ENCODE assay signal across 8 cellular contexts in genomic region chr18:51193621-51194287, GRCh38. TPM values are rescaled to one million over a fixed set of nuclear protein-coding genes. Genes with fewer than 3 reads are reported as not detected.
DNase-seq lines count a peak whose midpoint lies in the region; ATAC-seq and TF ChIP-seq lines count a peak whose summit lies in the region.

No MANE protein-coding gene starts in this region.

- H3K36me3 Mint-ChIP-seq in activated CD8-positive, alpha-beta T cell treated with anti-CD3 and anti-CD28 coated beads, Interleukin-2, amount 10 ng/mL, durations not matched to agents 7 days and 5 days (ENCODE audit: low read depth), result peaks cover 41% of the 10 kb centered on the region
- H3K36me3 Mint-ChIP-seq in glutamatergic neuron (ENCODE audit: unreplicated experiment), result peaks cover 7% of the 10 kb centered on the region

- ATAC-seq in left cardiac atrium (no peak), thoracic aorta (ENCODE audit: insufficient number of reproducible peaks, low FRiP score, low read depth) (no peak), HG02623 (IDR thresholded peaks at IDR 0.05; ENCODE audit: unreplicated experiment) (no peak), GM19455 (IDR thresholded peaks at IDR 0.05; ENCODE audit: unreplicated experiment) (no peak)
- ATAC-seq in activated CD8-positive, alpha-beta T cell treated with anti-CD3 and anti-CD28 coated beads, Interleukin-2, amount 10 ng/mL, durations not matched to agents 7 days and 5 days, result no peak

- peak overlapping the region; percentile 95 for H3K4me3 Mint-ChIP-seq in activated CD8-positive, alpha-beta T cell treated with anti-CD3 and anti-CD28 coated beads, Interleukin-2, amount 10 ng/mL, durations not matched to agents 7 days and 5 days
- H3K4me3 Mint-ChIP-seq in glutamatergic neuron (ENCODE audit: unreplicated experiment), result peak overlapping the region; percentile 91

- CTCF ChIA-PET in activated CD8-positive, alpha-beta T cell treated with anti-CD3 and anti-CD28 coated beads, Interleukin-2, amount 10 ng/mL, durations not matched to agents 7 days and 5 days (lab: Charles Lee), result interaction anchor here (1.6 kb wide), 1 partner anchor 19 kb away, joined by 5 read pairs; no protein-coding TSS in a partner anchor

- no peaks in the 10 kb centered on the region for H3K27me3 Mint-ChIP-seq in activated CD8-positive, alpha-beta T cell treated with anti-CD3 and anti-CD28 coated beads, Interleukin-2, amount 10 ng/mL, durations not matched to agents 7 days and 5 days (ENCODE audit: low read depth)
- H3K27me3 Mint-ChIP-seq in glutamatergic neuron (ENCODE audit: unreplicated experiment), result peaks cover 16% of the 10 kb centered on the region

- H3K4me1 ChIP-seq in cardiac muscle cell (ENCODE audit: low read depth) (peaks cover 46% of the 10 kb centered on the region), thoracic aorta (ENCODE audit: control insufficient read depth in 1 of 2, low read depth in 2 of 2) (peaks cover 33 to 38% of the 10 kb centered on the region in 2 donors)

- no peak for TF ChIP-seq CTCF in cardiac muscle cell (IDR thresholded peaks at IDR 0.05; ENCODE audit: low read depth, low read length)
- TF ChIP-seq CTCF in glutamatergic neuron (IDR thresholded peaks at IDR 0.05; ENCODE audit: partially characterized antibody, unreplicated experiment), result no peak
- no peak for TF ChIP-seq CTCF in thoracic aorta (IDR thresholded peaks at IDR 0.05)

- POLR2A ChIA-PET in activated CD8-positive, alpha-beta T cell treated with anti-CD3 and anti-CD28 coated beads, Interleukin-2, amount 10 ng/mL, durations not matched to agents 7 days and 5 days (lab: Charles Lee), result interaction anchor here (1.2 to 3.1 kb wide), 3 partner anchors 12 to 40 kb away, joined by 3 to 15 read pairs (median 3); no protein-coding TSS in a partner anchor

- H3K9me3 ChIP-seq in cardiac muscle cell (ENCODE audit: low read depth), result no peaks in the 10 kb centered on the region
- no peaks in the 10 kb centered on the region for H3K9me3 ChIP-seq in thoracic aorta

- H3K27ac ChIP-seq in cardiac muscle cell (no peak overlapping the region), thoracic aorta (no peak overlapping the region)

- H3K4me1 Mint-ChIP-seq in activated CD8-positive, alpha-beta T cell treated with anti-CD3 and anti-CD28 coated beads, Interleukin-2, amount 10 ng/mL, durations not matched to agents 7 days and 5 days (ENCODE audit: low read depth), result peaks cover 55% of the 10 kb centered on the region
- peaks cover 23% of the 10 kb centered on the region for H3K4me1 Mint-ChIP-seq in glutamatergic neuron (ENCODE audit: low read depth, unreplicated experiment)

- intact Hi-C loops in left cardiac atrium (cut with DNase I), result no loop called here

- H3K27ac Mint-ChIP-seq in activated CD8-positive, alpha-beta T cell treated with anti-CD3 and anti-CD28 coated beads, Interleukin-2, amount 10 ng/mL, durations not matched to agents 7 days and 5 days, result peak overlapping the region; percentile 12
- peak overlapping the region; percentile 63 for H3K27ac Mint-ChIP-seq in glutamatergic neuron (ENCODE audit: unreplicated experiment)

- H3K27me3 ChIP-seq in cardiac muscle cell, result no peaks in the 10 kb centered on the region
- no peaks in the 10 kb centered on the region for H3K27me3 ChIP-seq in thoracic aorta (replicated peaks; ENCODE audit: insufficient read depth)

- peak in 1 of 2 donors; percentile 15 for DNase-seq in cardiac muscle cell (ENCODE audit: low read depth in 1 of 2, low spot score in 1 of 2)
- no peak for DNase-seq in left cardiac atrium
- no peak for DNase-seq in activated CD8-positive, alpha-beta T cell treated with anti-CD3 and anti-CD28 coated beads, Interleukin-2, amount 10 ng/mL, durations not matched to agents 7 days and 5 days
- no peak for DNase-seq in glutamatergic neuron
- DNase-seq in thoracic aorta (ENCODE audit: low spot score), result no peak
- no peak for DNase-seq in HUDEP-2 (lab: John Stamatoyannopoulos, UW; ENCODE audit: unreplicated experiment in 76 of 76)

- no peaks in the 10 kb centered on the region for H3K9me3 Mint-ChIP-seq in activated CD8-positive, alpha-beta T cell treated with anti-CD3 and anti-CD28 coated beads, Interleukin-2, amount 10 ng/mL, durations not matched to agents 7 days and 5 days (ENCODE audit: insufficient read depth)
- peaks cover 18% of the 10 kb centered on the region for H3K9me3 Mint-ChIP-seq in glutamatergic neuron (ENCODE audit: unreplicated experiment)

- H3K4me3 ChIP-seq in cardiac muscle cell (peak overlapping the region; percentile 95), thoracic aorta (peak overlapping the region; percentile 7)

- no peaks in the 10 kb centered on the region for H3K36me3 ChIP-seq in cardiac muscle cell
- no peaks in the 10 kb centered on the region for H3K36me3 ChIP-seq in thoracic aorta

RNA-seq across cellular contexts. Expression of gene MEX3C, which starts 3.7 kb away (rescaled TPM):
- total RNA-seq in cardiac muscle cell, result 32.4 and 41.3 TPM in 2 replicates
- 14.4 and 23.0 TPM in 2 replicates for polyA plus RNA-seq in cardiac muscle cell
- total RNA-seq in left cardiac atrium, result 10 to 100 TPM; 18.2 to 28.4 TPM
- total RNA-seq in activated CD8-positive, alpha-beta T cell treated with anti-CD3 and anti-CD28 coated beads, Interleukin-2, amount 10 ng/mL, durations not matched to agents 7 days and 5 days, result 10 to 100 TPM; 40.4 to 45.8 TPM
- 81.3 TPM for total RNA-seq in glutamatergic neuron (ENCODE audit: unreplicated experiment)
- 10 to 100 TPM; 19.0 to 36.3 TPM for total RNA-seq in thoracic aorta
